In genomic region chr16:970379-970765, GRCh38 we compare ENCODE assay signal across 7 cellular contexts.
DNase-seq lines count a peak whose midpoint lies in the region; ATAC-seq and TF ChIP-seq lines count a peak whose summit lies in the region.

No MANE protein-coding gene starts in this region.

- H3K9ac ChIP-seq in endocrine pancreas (ENCODE audit: control insufficient read depth, insufficient read depth, low read length) = peak overlapping the region; percentile 65

- no peak overlapping the region for H3K27ac Mint-ChIP-seq in nephron

- ATAC-seq in GM21381 (IDR thresholded peaks at IDR 0.05; ENCODE audit: unreplicated experiment) = peak; percentile 32

- peaks cover 8% of the 10 kb centered on the region for H3K9me3 Mint-ChIP-seq in nephron

- no peaks in the 10 kb centered on the region for H3K27me3 ChIP-seq in endocrine pancreas (ENCODE audit: control insufficient read depth, insufficient read depth, low read length)

- H3K36me3 ChIP-seq in endocrine pancreas (ENCODE audit: control insufficient read depth, insufficient read depth, low read length) = no peaks in the 10 kb centered on the region

- H3K4me3 ChIP-seq in LNCaP clone FGC (ENCODE audit: low read depth, low read length) (peak overlapping the region; percentile 79), endocrine pancreas (ENCODE audit: control insufficient read depth, insufficient read depth, low read length) (no peak overlapping the region)

- TF ChIP-seq CTCF in LNCaP clone FGC (IDR thresholded peaks at IDR 0.05; ENCODE audit: control insufficient read depth, extremely low read depth, insufficient read depth) (no peak), nephron (IDR thresholded peaks at IDR 0.05; ENCODE audit: unreplicated experiment in 3 of 3) (no peak)

- no peaks in the 10 kb centered on the region for H3K4me1 ChIP-seq in endocrine pancreas (ENCODE audit: control insufficient read depth, insufficient read depth, low read length)

- peaks cover 49% of the 10 kb centered on the region for H3K4me1 Mint-ChIP-seq in nephron

- no peaks in the 10 kb centered on the region for H3K9me3 ChIP-seq in endocrine pancreas (ENCODE audit: control insufficient read depth, low read length)

- H3K4me3 Mint-ChIP-seq in nephron = peak overlapping the region; percentile 83 to 91 (median 89)

- H3K36me3 Mint-ChIP-seq in nephron (ENCODE audit: low read depth) = peaks cover 23% of the 10 kb centered on the region

- DNase-seq in LNCaP clone FGC (ENCODE audit: low read depth) (no peak), islet precursor cell (no peak), inferior parietal cortex (ENCODE audit: extremely low spot score) (no peak), anterior cingulate cortex (lab: John Stamatoyannopoulos, UW) (no peak)

- H3K27me3 Mint-ChIP-seq in nephron (ENCODE audit: low read depth) = peaks cover 6% of the 10 kb centered on the region
